8 cellular contexts compared by ENCODE assay signal in genomic region chr10:87385762-87386370, GRCh38. TPM values are rescaled to one million over a fixed set of nuclear protein-coding genes. Genes with fewer than 3 reads are reported as not detected.
DNase-seq lines count a peak whose midpoint lies in the region; ATAC-seq and TF ChIP-seq lines count a peak whose summit lies in the region.
"Not testable (repeated sequence)": the region's sequence is repeated elsewhere in the genome, so short reads cannot be mapped to it uniquely, and the experiment has no call there.

No MANE protein-coding gene starts in this region.

- 34 to 56% methylated on average over 4 to 5 of the region's 5 CpGs for WGBS in heart right ventricle, 2 donors

- TF ChIP-seq CTCF in BE2C (IDR thresholded peaks at IDR 0.05; ENCODE audit: low read depth, low read length); foreskin keratinocyte (conservative IDR thresholded peaks at IDR 0.05); heart right ventricle (IDR thresholded peaks at IDR 0.05); omental fat pad (IDR thresholded peaks at IDR 0.05): not testable (repeated sequence)

- not testable (repeated sequence) for H3K9me3 ChIP-seq in BE2C, heart right ventricle

- H3K27me3 ChIP-seq in BE2C, foreskin keratinocyte, heart right ventricle: not testable (repeated sequence)

- not testable (repeated sequence) for H3K4me3 ChIP-seq in BE2C (ENCODE audit: low read depth, low read length); heart right ventricle

- peak; percentile 6 for DNase-seq in BE2C
- not testable (repeated sequence) for DNase-seq in activated T-cell treated with anti-CD3 and anti-CD28 coated beads, Interleukin-2, amount 50 U/mL, for 4 hours; activated naive CD8-positive, alpha-beta T cell treated with anti-CD3 and anti-CD28 coated beads, Interleukin-2, amount 50 U/mL, for 24 hours; foreskin keratinocyte; heart right ventricle; omental fat pad (ENCODE audit: low spot score); stimulated activated naive CD8-positive, alpha-beta T cell treated with anti-CD3 and anti-CD28 coated beads, Interleukin-15, Interleukin-2, amounts not matched to agents 100 U/mL and 50 U/mL, for 24 hours

- H3K36me3 ChIP-seq in BE2C, heart right ventricle: not testable (repeated sequence)

- H3K36me3 Mint-ChIP-seq in activated T-cell treated with anti-CD3 and anti-CD28 coated beads, Interleukin-2, amount 50 U/mL, for 4 hours (ENCODE audit: insufficient read depth); activated naive CD8-positive, alpha-beta T cell treated with anti-CD3 and anti-CD28 coated beads, Interleukin-2, amount 50 U/mL, for 24 hours (ENCODE audit: low read depth): not testable (repeated sequence)

- not testable (repeated sequence) for H3K4me1 ChIP-seq in BE2C, foreskin keratinocyte, heart right ventricle

- H3K4me3 Mint-ChIP-seq in activated T-cell treated with anti-CD3 and anti-CD28 coated beads, Interleukin-2, amount 50 U/mL, for 4 hours; activated naive CD8-positive, alpha-beta T cell treated with anti-CD3 and anti-CD28 coated beads, Interleukin-2, amount 50 U/mL, for 24 hours: not testable (repeated sequence)

- not testable (repeated sequence) for H3K9me3 Mint-ChIP-seq in activated T-cell treated with anti-CD3 and anti-CD28 coated beads, Interleukin-2, amount 50 U/mL, for 4 hours; activated naive CD8-positive, alpha-beta T cell treated with anti-CD3 and anti-CD28 coated beads, Interleukin-2, amount 50 U/mL, for 24 hours

- not testable (repeated sequence) for H3K27me3 Mint-ChIP-seq in activated T-cell treated with anti-CD3 and anti-CD28 coated beads, Interleukin-2, amount 50 U/mL, for 4 hours (ENCODE audit: low read depth); activated naive CD8-positive, alpha-beta T cell treated with anti-CD3 and anti-CD28 coated beads, Interleukin-2, amount 50 U/mL, for 24 hours

- peak overlapping the region; percentile 19 for H3K27ac ChIP-seq in foreskin keratinocyte
- not testable (repeated sequence) for H3K27ac ChIP-seq in heart right ventricle

- intact Hi-C loops in heart right ventricle (cut with DNase I): not testable (repeated sequence)

- H3K27ac Mint-ChIP-seq in activated naive CD8-positive, alpha-beta T cell treated with anti-CD3 and anti-CD28 coated beads, Interleukin-2, amount 50 U/mL, for 24 hours: not testable (repeated sequence)

- H3K4me1 Mint-ChIP-seq in activated T-cell treated with anti-CD3 and anti-CD28 coated beads, Interleukin-2, amount 50 U/mL, for 4 hours (ENCODE audit: low read depth); activated naive CD8-positive, alpha-beta T cell treated with anti-CD3 and anti-CD28 coated beads, Interleukin-2, amount 50 U/mL, for 24 hours: not testable (repeated sequence)

- peak; percentile 50; the same call in 1 of the 3 replicates for ATAC-seq in SK-N-SH treated with all-trans-retinoic acid at 6 μM for 48 hours
- peak; percentile 58 to 67 for ATAC-seq in activated T-cell treated with anti-CD3 and anti-CD28 coated beads, Interleukin-2, amount 50 U/mL, for 4 hours
- peak; percentile 70 for ATAC-seq in activated naive CD8-positive, alpha-beta T cell treated with anti-CD3 and anti-CD28 coated beads, Interleukin-2, amount 50 U/mL, for 24 hours
- ATAC-seq in foreskin keratinocyte: peak; percentile 78
- peak; percentile 58 to 95 (median 72) for ATAC-seq in heart right ventricle
- peak; percentile 52 for ATAC-seq in omental fat pad (ENCODE audit: low FRiP score)
- peak; percentile 73 for ATAC-seq in stimulated activated naive CD8-positive, alpha-beta T cell treated with anti-CD3 and anti-CD28 coated beads, Interleukin-15, Interleukin-2, amounts not matched to agents 100 U/mL and 50 U/mL, for 24 hours

RNA-seq across cellular contexts. Expression of gene NUTM2D, which starts 28.3 kb away (rescaled TPM):
- polyA plus RNA-seq in BE2C (2012; ENCODE audit: insufficient read depth, insufficient read length, low read depth): 1.0 TPM
- 1 to 10 TPM; 1.1 to 2.1 (median 1.4) TPM for total RNA-seq in activated T-cell treated with anti-CD3 and anti-CD28 coated beads, Interleukin-2, amount 50 U/mL, for 4 hours
- total RNA-seq in foreskin keratinocyte (2.5 and 2.9 TPM in 2 replicates), heart right ventricle (1 to 10 TPM; 3.1 to 7.7 (median 5.7) TPM), omental fat pad (1 to 10 TPM; 2.3 to 3.9 (median 2.7) TPM)
- polyA plus RNA-seq in foreskin keratinocyte (2.3 and 2.7 TPM in 2 replicates), heart right ventricle (10 to 100 TPM in 1 of 2 donors, 1 to 10 TPM in 1; 1.1 to 14.6 TPM)
